20 cellular contexts compared by ENCODE assay signal in genomic region chr15:51349156-51349844, GRCh38. TPM values are rescaled to one million over a fixed set of nuclear protein-coding genes. Genes with fewer than 3 reads are reported as not detected.
DNase-seq lines count a peak whose midpoint lies in the region; ATAC-seq and TF ChIP-seq lines count a peak whose summit lies in the region.
"Had no signal": no experiment of that assay in that cellular context is flagged by ENCODE, and none has a peak within 500 bp of the region (broad histone marks: within the 10 kb centered on the region; RNA-seq: fewer than 3 reads in every experiment).

No MANE protein-coding gene starts in this region.

- H3K4me1 Mint-ChIP-seq in activated T-cell treated with anti-CD3 and anti-CD28 coated beads, Interleukin-2, amount 50 U/mL, for 72 hours (ENCODE audit: low read depth), result no peaks in the 10 kb centered on the region
- H3K4me1 Mint-ChIP-seq: natural killer cell had no signal

- no peak for TF ChIP-seq POLR2A in esophagus muscularis mucosa (IDR thresholded peaks at IDR 0.05; ENCODE audit: low read depth)

- TF ChIP-seq CTCF in AG10803 (conservative IDR thresholded peaks at IDR 0.05; ENCODE audit: low read length), result no peak
- peak in 1 of 3 experiments; percentile 18 for TF ChIP-seq CTCF in esophagus muscularis mucosa (IDR thresholded peaks at IDR 0.05)
- no peak for TF ChIP-seq CTCF in PC-9 (conservative IDR thresholded peaks at IDR 0.05)

- no peaks in the 10 kb centered on the region for H3K36me3 Mint-ChIP-seq in activated T-cell treated with anti-CD3 and anti-CD28 coated beads, Interleukin-2, amount 50 U/mL, for 72 hours (ENCODE audit: insufficient read depth in 2 of 2)
- H3K36me3 Mint-ChIP-seq: natural killer cell had no signal

- no peak overlapping the region for H3K4me2 ChIP-seq in PC-9

- intact Hi-C loops in esophagus muscularis mucosa (cut with DNase I), result no loop called here
- intact Hi-C loops in PC-9 (cut with micrococcal nuclease; ENCODE audit: unreplicated experiment), result no loop called here

- H3K9me3 ChIP-seq in esophagus muscularis mucosa, result no peaks in the 10 kb centered on the region
- no peaks in the 10 kb centered on the region for H3K9me3 ChIP-seq in PC-9 (ENCODE audit: insufficient read depth, low read depth)

- peaks cover 34% of the 10 kb centered on the region for H3K27me3 Mint-ChIP-seq in activated T-cell treated with anti-CD3 and anti-CD28 coated beads, Interleukin-2, amount 50 U/mL, for 72 hours (ENCODE audit: low read depth)

- no peaks in the 10 kb centered on the region for H3K9me3 Mint-ChIP-seq in activated T-cell treated with anti-CD3 and anti-CD28 coated beads, Interleukin-2, amount 50 U/mL, for 72 hours
- H3K9me3 Mint-ChIP-seq: activated naive CD4-positive, alpha-beta T cell treated with anti-CD3 and anti-CD28 coated beads for 36 hours; endodermal cell; natural killer cell had no signal

- no peaks in the 10 kb centered on the region for H4K20me1 ChIP-seq in PC-9 (ENCODE audit: insufficient read depth)

- H3K4me3 ChIP-seq in AG10803 (ENCODE audit: low read length), result no peak overlapping the region
- H3K4me3 ChIP-seq in esophagus muscularis mucosa, result no peak overlapping the region
- no peak overlapping the region for H3K4me3 ChIP-seq in PC-9

- H3K4me3 Mint-ChIP-seq in activated T-cell treated with anti-CD3 and anti-CD28 coated beads, Interleukin-2, amount 50 U/mL, for 72 hours, result no peak overlapping the region
- H3K4me3 Mint-ChIP-seq: activated naive CD4-positive, alpha-beta T cell treated with anti-CD3 and anti-CD28 coated beads for 36 hours; endodermal cell; natural killer cell had no signal

- H3F3A ChIP-seq in PC-9 (ENCODE audit: insufficient read depth, low read depth), result no peaks in the 10 kb centered on the region

- H3K27ac ChIP-seq in esophagus muscularis mucosa (replicated peaks in 1 of 4) (peak overlapping the region in 3 of 4 donors; percentile 11 to 48 (median 34)), PC-9 (no peak overlapping the region)

- H3K27me3 ChIP-seq in esophagus muscularis mucosa (no peaks in the 10 kb centered on the region), PC-9 (ENCODE audit: insufficient read depth, low read depth) (no peaks in the 10 kb centered on the region)

- H2AFZ ChIP-seq in PC-9, result no peak overlapping the region

- ATAC-seq in HG03280 (IDR thresholded peaks at IDR 0.05; ENCODE audit: unreplicated experiment), result peak; percentile 16
- ATAC-seq in activated T-cell treated with anti-CD3 and anti-CD28 coated beads, Interleukin-2, amount 50 U/mL, for 72 hours (replicated peaks in 1 of 2), result no peak
- ATAC-seq in HG03039 (IDR thresholded peaks at IDR 0.05; ENCODE audit: unreplicated experiment), result no peak
- ATAC-seq: natural killer cell had no signal

- H3K36me3 ChIP-seq in esophagus muscularis mucosa (no peaks in the 10 kb centered on the region), PC-9 (ENCODE audit: low read depth) (no peaks in the 10 kb centered on the region)

- H3K9me2 ChIP-seq in PC-9 (ENCODE audit: insufficient read depth), result no peaks in the 10 kb centered on the region

- peaks cover 15 to 24% (median 17%) of the 10 kb centered on the region in 4 donors for H3K4me1 ChIP-seq in esophagus muscularis mucosa
- H3K4me1 ChIP-seq in PC-9 (replicated peaks; ENCODE audit: insufficient read depth), result no peaks in the 10 kb centered on the region

- POLR2A ChIA-PET in PC-9 (lab: Charles Lee; ENCODE audit: unreplicated experiment), result no interaction called here

- H3K79me2 ChIP-seq in PC-9 (ENCODE audit: low read depth), result no peaks in the 10 kb centered on the region

- DNase-seq in AG10803 (ENCODE audit: low read depth) (peak; percentile 11), esophagus muscularis mucosa (ENCODE audit: extremely low spot score) (no peak), myocyte (ENCODE audit: low read depth) (peak; percentile 43), NCI-H146 (lab: John Stamatoyannopoulos, UW) (no peak), PC-9 (no peak)
- no peak for DNase-seq in activated T-cell treated with anti-CD3 and anti-CD28 coated beads, Interleukin-2, amount 50 U/mL, for 72 hours
- DNase-seq: activated CD8-positive, alpha-beta memory T cell treated with anti-CD3 and anti-CD28 coated beads for 24 hours; activated naive CD4-positive, alpha-beta T cell treated with anti-CD3 and anti-CD28 coated beads for 36 hours; Calu3; endodermal cell; glutamatergic neuron; kidney glomerular epithelial cell; natural killer cell; NCI-H2107; NCI-H748 treated with DMSO at 0.1 percent for 48 hours; stimulated activated CD4-positive, alpha-beta T cell treated with anti-CD3 and anti-CD28 coated beads, Interleukin-4, amount 100 ng/mL, for 1 hour had no signal

- H3K27ac Mint-ChIP-seq in activated T-cell treated with anti-CD3 and anti-CD28 coated beads, Interleukin-2, amount 50 U/mL, for 72 hours, result no peak overlapping the region
- H3K27ac Mint-ChIP-seq: activated naive CD4-positive, alpha-beta T cell treated with anti-CD3 and anti-CD28 coated beads for 36 hours; endodermal cell; natural killer cell had no signal

- BruUV-seq in PC-9 (replicated peaks; lab: Mats Ljungman, UMichigan), result no TSS peak

- WGBS in esophagus muscularis mucosa, result 35% methylated on average over 4 of the region's 4 CpGs

- CTCF ChIA-PET in PC-9 (lab: Charles Lee), result no interaction called here

- no peak for TF ChIP-seq EP300 in esophagus muscularis mucosa (IDR thresholded peaks at IDR 0.05)

RNA-seq across cellular contexts. Expression of gene GLDN, which starts 7.8 kb away (rescaled TPM):
- total RNA-seq in esophagus muscularis mucosa (1 to 10 TPM; 2.2 to 9.9 (median 4.3) TPM), myocyte (0.32 TPM in 1 of 2 replicates, not detected in the other), PC-9 (2021) (not detected in 2 replicates)
- polyA plus RNA-seq in myocyte (2012), result 0.13 TPM
- not detected for total RNA-seq in activated T-cell treated with anti-CD3 and anti-CD28 coated beads, Interleukin-2, amount 50 U/mL, for 72 hours
- total RNA-seq: A673; activated naive CD4-positive, alpha-beta T cell treated with anti-CD3 and anti-CD28 coated beads for 36 hours; Calu3; MCF 10A; natural killer cell had no signal

RNA-seq across cellular contexts. Expression of gene CYP19A1, which starts 10.9 kb away (rescaled TPM):
- total RNA-seq in esophagus muscularis mucosa (1 to 10 TPM in 3 of 4 donors, not detected in 1; 1.5 to 3.5 (median 2.1) TPM), myocyte (1.3 and 5.8 TPM in 2 replicates), PC-9 (2021) (0.94 TPM in 1 of 2 replicates, not detected in the other)
- polyA plus RNA-seq in myocyte (2012), result 0.26 TPM
- total RNA-seq in activated T-cell treated with anti-CD3 and anti-CD28 coated beads, Interleukin-2, amount 50 U/mL, for 72 hours, result not detected
- total RNA-seq: activated naive CD4-positive, alpha-beta T cell treated with anti-CD3 and anti-CD28 coated beads for 36 hours; Calu3; endodermal cell; MCF 10A; natural killer cell had no signal

Comparison
In these comparisons a context has a peak if more than half of its experiments do, and no peak if none do; other contexts are left out.
1. DNase-seq: peak in AG10803 (single experiment) and myocyte (single experiment); none in esophagus muscularis mucosa (single experiment), activated T-cell treated with anti-CD3 and anti-CD28 coated beads, Interleukin-2, amount 50 U/mL, for 72 hours (0 of 2), NCI-H146 (single experiment) and PC-9 (0 of 2).